ENCODE assay signal across 8 cellular contexts in the genomic region with DNA sequence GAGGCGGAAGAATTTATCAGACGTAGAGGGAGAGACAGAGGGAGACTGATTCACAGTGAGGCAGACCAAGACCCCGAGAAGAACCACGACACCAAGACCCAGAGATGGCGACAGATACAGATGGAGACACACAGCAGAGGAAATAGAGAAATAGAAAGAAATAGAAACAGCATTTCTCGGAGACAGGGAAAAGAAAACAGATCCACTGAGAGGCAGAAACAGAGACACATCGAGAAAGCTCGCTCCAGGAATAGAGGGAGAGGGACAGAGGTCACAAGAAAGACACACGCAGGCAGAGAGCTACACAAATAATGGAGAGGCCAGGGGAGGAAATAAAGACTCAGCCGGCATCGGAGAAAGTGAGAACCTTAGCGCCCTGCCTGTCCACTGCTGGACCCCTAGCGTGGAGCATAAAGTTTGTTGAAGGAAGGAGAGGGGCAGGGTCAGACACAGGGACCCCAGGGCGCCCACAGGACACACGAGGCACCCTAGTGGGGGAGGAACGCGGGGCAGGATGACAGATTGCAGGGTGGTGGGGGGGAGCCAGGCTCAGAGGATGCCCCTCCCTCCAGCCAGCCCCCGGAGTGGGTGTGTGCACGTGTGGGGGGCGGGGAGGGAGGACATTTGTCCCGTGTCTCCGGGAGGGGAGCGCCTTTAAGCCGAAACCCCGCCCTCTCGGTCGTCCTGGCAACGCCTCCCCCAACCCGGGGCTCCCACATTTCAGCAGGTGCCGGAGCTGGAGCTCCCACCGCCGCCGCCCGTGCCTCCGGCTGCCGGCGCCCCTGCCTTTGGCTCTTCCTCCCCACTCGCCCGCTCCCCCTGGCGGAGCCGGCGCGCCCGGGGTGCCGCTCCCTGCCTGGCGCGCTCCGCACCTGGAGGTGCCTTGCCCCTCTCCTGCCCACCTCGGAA. TPM values are rescaled to one million over a fixed set of nuclear protein-coding genes. Genes with fewer than 3 reads are reported as not detected.
A peak's percentile ranks its signal among the peaks of the same experiment; 100 is the strongest.
DNase-seq lines count a peak whose midpoint lies in the region; ATAC-seq lines count a peak whose summit lies in the region.

A gene (plus strand): TSS at position 716 of the 909 bp plus-strand sequence. CDS start 298 bp downstream, outside the sequence.

- no peak within 1 kb of the TSS for H3K18ac ChIP-seq in trophoblast cell (ENCODE audit: low read length)

- no peak for ATAC-seq in HG03159 (IDR thresholded peaks at IDR 0.05; ENCODE audit: unreplicated experiment)
- no peak for ATAC-seq in HG02763 (IDR thresholded peaks at IDR 0.05; ENCODE audit: unreplicated experiment)

- no peak within 1 kb of the TSS for H2BK12ac ChIP-seq in trophoblast cell (ENCODE audit: low read length)

- H3K79me1 ChIP-seq in trophoblast cell (ENCODE audit: low read length): peaks cover 4% of the 10 kb centered on the region

- no CpG with 5 or more reads among the region's 49 CpGs for WGBS in trophoblast cell (ENCODE audit: extremely low coverage, insufficient coverage, insufficient read length)

- no peak within 1 kb of the TSS for H2AK5ac ChIP-seq in trophoblast cell (ENCODE audit: low read length)

- peaks cover 9 to 14% of the 10 kb centered on the region in 2 experiments for H3K4me1 ChIP-seq in trophoblast cell (ENCODE audit: control insufficient read depth in 1 of 2, insufficient read depth in 2 of 2, low read length in 2 of 2)

- no peak within 1 kb of the TSS for H3K27ac ChIP-seq in trophoblast cell (ENCODE audit: low read depth, low read length)

- no peak within 1 kb of the TSS for H3K4ac ChIP-seq in trophoblast cell (ENCODE audit: low read depth, low read length)

- no peak within 1 kb of the TSS for H2BK5ac ChIP-seq in trophoblast cell (ENCODE audit: low read depth, low read length, poor library complexity)

- no peaks in the 10 kb centered on the region for H3K36me3 ChIP-seq in trophoblast cell (ENCODE audit: control insufficient read depth in 1 of 2, insufficient read depth in 2 of 2, low read length in 2 of 2)

- no peak within 1 kb of the TSS for H3K23ac ChIP-seq in trophoblast cell (ENCODE audit: low read length)

- H4K12ac ChIP-seq in trophoblast cell (ENCODE audit: low read depth, low read length): no peak within 1 kb of the TSS

- H2BK120ac ChIP-seq in trophoblast cell (ENCODE audit: insufficient read depth, low read length, poor library complexity): no peak within 1 kb of the TSS

- peak within 1 kb of the TSS; percentile 12 for H2AFZ ChIP-seq in trophoblast cell (ENCODE audit: insufficient read depth, low read length, poor library complexity)

- H3K4me2 ChIP-seq in trophoblast cell (ENCODE audit: low read length): peak within 1 kb of the TSS; percentile 81

- H3K14ac ChIP-seq in trophoblast cell (ENCODE audit: low read length): no peak within 1 kb of the TSS

- H3K79me2 ChIP-seq in trophoblast cell (ENCODE audit: control insufficient read depth, insufficient read depth, low read length, poor library complexity): no peaks in the 10 kb centered on the region

- no peaks in the 10 kb centered on the region for H3K9me3 ChIP-seq in trophoblast cell (ENCODE audit: insufficient read depth, low read depth, low read length)

- H4K8ac ChIP-seq in trophoblast cell (ENCODE audit: low read depth, low read length): no peak within 1 kb of the TSS

- H4K91ac ChIP-seq in trophoblast cell (ENCODE audit: low read depth, low read length): no peak within 1 kb of the TSS

- H3K9ac ChIP-seq in trophoblast cell (ENCODE audit: low read length): no peak within 1 kb of the TSS

- peaks cover 17% of the 10 kb centered on the region for H3K27me3 ChIP-seq in trophoblast cell (ENCODE audit: insufficient read depth, low read length)

- DNase-seq in ELR (ENCODE audit: low read depth) (peak; percentile 54), NCI-H526 (lab: John Stamatoyannopoulos, UW) (peak; percentile 80 to 96), activated T-helper 1 cell treated with Interleukin-2 at 50 U/mL for 16 hours (ENCODE audit: low read depth) (peak; percentile 57), germinal center (ENCODE audit: low spot score) (peak; percentile 42), trophoblast cell (peak in 1 of 2 donors; percentile 31), GOT3 (lab: John Stamatoyannopoulos, UW) (no peak)

- peak within 1 kb of the TSS; percentile 44 for H3K4me3 ChIP-seq in trophoblast cell (ENCODE audit: low read depth, low read length)

RNA-seq across cellular contexts. Expression of the gene that starts here (rescaled TPM):
- polyA plus RNA-seq in trophoblast cell (2013): 0.25 and 0.36 TPM in 2 replicates
